Comparison of ENCODE assay signal across 8 cellular contexts in genomic region chr10:46556515-46557318, GRCh38. TPM values are rescaled to one million over a fixed set of nuclear protein-coding genes. Genes with fewer than 3 reads are reported as not detected.
DNase-seq lines count a peak whose midpoint lies in the region; ATAC-seq and TF ChIP-seq lines count a peak whose summit lies in the region.

Gene GPRIN2 (minus strand): TSS chr10:46556658. CDS start chr10:46550736, 5,922 bp downstream.

- no peak within 1 kb of the TSS for H3K9ac ChIP-seq in subcutaneous abdominal adipose tissue (ENCODE audit: low read length in 5 of 5)

- no peaks in the 10 kb centered on the region for H3K9me3 ChIP-seq in body of pancreas
- no peaks in the 10 kb centered on the region for H3K9me3 ChIP-seq in subcutaneous abdominal adipose tissue (ENCODE audit: control insufficient read depth in 5 of 5, low read length in 5 of 5)

- peak in 2 of 3 donors; percentile 37 to 65 for TF ChIP-seq POLR2A in body of pancreas (IDR thresholded peaks at IDR 0.05)

- peak; percentile 10 to 33 (median 28) for DNase-seq in NCI-H1417 (lab: John Stamatoyannopoulos, UW)
- no peak for DNase-seq in NCI-H1417 treated with DMSO at 0.1 percent for 48 hours (lab: John Stamatoyannopoulos, UW)
- peak; percentile 72 to 83 (median 78) for DNase-seq in body of pancreas
- DNase-seq in left kidney (ENCODE audit: low read depth, low spot score), result peak; percentile 74
- no peak for DNase-seq in stimulated activated naive CD4-positive, alpha-beta T cell (lab: John Stamatoyannopoulos, UW)
- DNase-seq in stimulated activated CD4-positive, alpha-beta T cell treated with anti-CD3 and anti-CD28 coated beads, Interleukin-4, amount 100 ng/mL, for 4 hours, result no peak
- no peak for DNase-seq in NOMO-1 treated with dmso at 0.1 percent for 144 hours (lab: John Stamatoyannopoulos, UW; ENCODE audit: unreplicated experiment)

- ATAC-seq in body of pancreas, result peak; percentile 86

- WGBS in body of pancreas, 2 donors, result 9 to 10% methylated on average over 64 to 74 of the region's 74 CpGs

- peaks cover 13% of the 10 kb centered on the region for H3K4me1 ChIP-seq in body of pancreas
- H3K4me1 ChIP-seq in subcutaneous abdominal adipose tissue (ENCODE audit: control insufficient read depth in 5 of 5, insufficient read depth in 5 of 5, low read length in 5 of 5), result peaks cover 0 to 7% (median 6%) of the 10 kb centered on the region in 5 donors

- TF ChIP-seq CTCF in body of pancreas (IDR thresholded peaks at IDR 0.05), result no peak

- no peaks in the 10 kb centered on the region for H3K27me3 ChIP-seq in body of pancreas
- H3K27me3 ChIP-seq in subcutaneous abdominal adipose tissue (ENCODE audit: control insufficient read depth in 5 of 5, insufficient read depth in 4 of 5, low read length in 5 of 5), result peaks cover 48 to 68% (median 58%) of the 10 kb centered on the region in 5 donors

- intact Hi-C loops in body of pancreas (cut with DNase I), result no loop called here

- H3K4me3 ChIP-seq in body of pancreas, result peak within 1 kb of the TSS; percentile 21 to 32
- peak within 1 kb of the TSS in 3 of 5 donors; percentile 23 to 42 (median 40) for H3K4me3 ChIP-seq in subcutaneous abdominal adipose tissue (ENCODE audit: low read depth in 1 of 5, low read length in 5 of 5)

- H3K36me3 ChIP-seq in body of pancreas (replicated peaks in 1 of 2; ENCODE audit: insufficient read depth in 1 of 2, low read depth in 2 of 2), result no peaks in the 10 kb centered on the region
- no peaks in the 10 kb centered on the region for H3K36me3 ChIP-seq in subcutaneous abdominal adipose tissue (ENCODE audit: control insufficient read depth in 5 of 5, insufficient read depth in 5 of 5, low read length in 5 of 5)

- H3K27ac ChIP-seq in body of pancreas (peak within 1 kb of the TSS in 3 of 4 donors; percentile 2 to 46 (median 9)), subcutaneous abdominal adipose tissue (ENCODE audit: low read depth, low read length) (no peak within 1 kb of the TSS)

RNA-seq across cellular contexts. Expression of gene GPRIN2, which starts in this region (rescaled TPM):
- total RNA-seq in body of pancreas, result 10 to 100 TPM; 15.8 to 16.3 TPM

Comparison
In these comparisons a context has a peak if more than half of its experiments do, and no peak if none do; other contexts are left out.
1. DNase-seq: peak in NCI-H1417 (3 of 3), body of pancreas (4 of 4) and left kidney (single experiment); none in NCI-H1417 treated with DMSO at 0.1 percent for 48 hours (single experiment), stimulated activated naive CD4-positive, alpha-beta T cell (0 of 6), stimulated activated CD4-positive, alpha-beta T cell treated with anti-CD3 and anti-CD28 coated beads, Interleukin-4, amount 100 ng/mL, for 4 hours (0 of 2) and NOMO-1 treated with dmso at 0.1 percent for 144 hours (single experiment).